Comparison of ENCODE assay signal across 8 cellular contexts in the genomic region with DNA sequence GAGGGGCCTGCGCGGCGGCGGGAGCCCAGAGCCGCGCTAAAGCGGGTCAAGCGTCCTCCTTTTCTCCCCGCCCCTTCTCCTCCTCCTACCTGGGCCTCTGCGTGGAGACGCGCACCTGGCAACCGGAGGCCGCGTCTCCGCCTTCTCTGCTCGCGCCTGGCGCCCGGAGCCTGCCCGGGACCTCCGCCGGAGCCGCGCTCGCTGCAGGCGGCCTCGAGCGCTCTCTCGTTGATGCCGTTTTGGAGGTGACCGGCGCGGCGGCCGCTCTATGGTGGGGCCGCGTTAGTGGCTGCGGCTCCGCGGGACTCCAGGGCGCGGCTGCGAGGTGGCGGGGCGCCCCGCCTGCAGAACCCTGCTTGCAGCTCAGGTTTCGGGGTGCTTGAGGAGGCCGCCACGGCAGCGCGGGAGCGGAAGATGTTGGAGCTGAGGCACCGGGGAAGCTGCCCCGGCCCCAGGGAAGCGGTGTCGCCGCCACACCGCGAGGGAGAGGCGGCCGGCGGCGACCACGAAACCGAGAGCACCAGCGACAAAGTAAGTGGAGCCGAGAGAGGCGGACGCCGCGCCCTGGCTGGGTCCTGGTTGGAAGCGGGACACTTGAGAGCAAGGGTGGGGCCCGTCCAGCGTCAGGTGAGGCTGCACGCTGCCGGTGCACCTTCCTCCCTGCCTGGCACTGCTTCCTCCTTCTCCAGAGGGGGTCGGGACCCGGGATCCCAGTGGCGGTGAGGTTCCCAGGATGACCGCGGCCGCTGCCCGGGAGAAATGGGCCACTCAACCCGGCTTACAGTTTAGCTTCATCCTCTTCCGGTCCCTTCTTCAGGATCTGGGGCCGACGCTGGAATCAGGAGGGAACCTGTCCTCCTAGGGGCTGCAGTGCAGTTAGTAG. TPM values are rescaled to one million over a fixed set of nuclear protein-coding genes. Genes with fewer than 3 reads are reported as not detected.
DNase-seq lines count a peak whose midpoint lies in the region; ATAC-seq, FAIRE-seq and TF ChIP-seq lines count a peak whose summit lies in the region.

A gene (plus strand): TSS at position 140 of the 883 bp plus-strand sequence. CDS start 275 bp downstream, at position 415.

- no peak for DNase-seq in AG04449 (ENCODE audit: low read depth, low spot score)
- peak; percentile 3 for DNase-seq in GM18507 (ENCODE audit: extremely low spot score, insufficient read length, low read depth)
- peak; percentile 28 for DNase-seq in NCI-H526 treated with DMSO at 0.1 percent for 48 hours (lab: John Stamatoyannopoulos, UW)
- peak in 1 of 2 donors; percentile 66 for DNase-seq in ascending aorta (ENCODE audit: low spot score in 2 of 2)
- DNase-seq in gastrocnemius medialis = no peak
- no peak for DNase-seq in NOMO-1 treated with dmso at 0.1 percent for 144 hours (lab: John Stamatoyannopoulos, UW; ENCODE audit: unreplicated experiment)

- H3K9ac ChIP-seq in iPS-18a (ENCODE audit: low read length) = peak within 1 kb of the TSS; percentile 70

- FAIRE-seq in GM18507 (lab: Jason Lieb, UNC) = no peak

- peaks cover 0 to 9% of the 10 kb centered on the region in 2 donors for H3K4me1 ChIP-seq in ascending aorta
- H3K4me1 ChIP-seq in iPS-18a (ENCODE audit: control insufficient read depth, low read depth, low read length) = peaks cover 36% of the 10 kb centered on the region
- peaks cover 5% of the 10 kb centered on the region in 2 donors for H3K4me1 ChIP-seq in gastrocnemius medialis

- intact Hi-C loops in ascending aorta (cut with DNase I) = no loop called here
- intact Hi-C loops in gastrocnemius medialis (cut with DNase I; ENCODE audit: low total_unique reads) = no loop called here

- POLR2A ChIA-PET in AG04449 (lab: Yijun Ruan, JAX) = no interaction called here

- no peaks in the 10 kb centered on the region for H3K27me3 ChIP-seq in ascending aorta
- peaks cover 37% of the 10 kb centered on the region for H3K27me3 ChIP-seq in iPS-18a (ENCODE audit: control insufficient read depth, insufficient read depth, low read length)
- peaks cover 23 to 31% (median 28%) of the 10 kb centered on the region in 3 donors for H3K27me3 ChIP-seq in gastrocnemius medialis

- in situ Hi-C loops in gastrocnemius medialis (cut with MboI; ENCODE audit: low sequenced_read_pairs in 4 of 4) = no loop called here

- H3K27ac ChIP-seq in ascending aorta (no peak within 1 kb of the TSS), iPS-18a (ENCODE audit: low read length) (no peak within 1 kb of the TSS), gastrocnemius medialis (no peak within 1 kb of the TSS)

- ATAC-seq in HG02943 (IDR thresholded peaks at IDR 0.05; ENCODE audit: low read depth, unreplicated experiment) = peak; percentile 45
- peak; percentile 40 to 51 for ATAC-seq in gastrocnemius medialis

- no peak for TF ChIP-seq POLR2A in gastrocnemius medialis (IDR thresholded peaks at IDR 0.05)

- H3K36me3 ChIP-seq in ascending aorta (no peaks in the 10 kb centered on the region), iPS-18a (ENCODE audit: control insufficient read depth, low read depth, low read length) (no peaks in the 10 kb centered on the region), gastrocnemius medialis (no peaks in the 10 kb centered on the region)

- H3K4me3 ChIP-seq in AG04449 (ENCODE audit: low read depth, low read length) = peak within 1 kb of the TSS; percentile 60
- peak within 1 kb of the TSS; percentile 72 to 79 for H3K4me3 ChIP-seq in ascending aorta
- H3K4me3 ChIP-seq in iPS-18a (ENCODE audit: low read length) = peak within 1 kb of the TSS; percentile 90
- peak within 1 kb of the TSS; percentile 64 to 89 (median 70) for H3K4me3 ChIP-seq in gastrocnemius medialis

- CTCF ChIA-PET in AG04449 (lab: Yijun Ruan, JAX) = no interaction called here

- TF ChIP-seq CTCF in AG04449 (IDR thresholded peaks at IDR 0.05; ENCODE audit: insufficient read depth, low read length, missing control alignments) (no peak), ascending aorta (IDR thresholded peaks at IDR 0.05) (no peak), gastrocnemius medialis (IDR thresholded peaks at IDR 0.05 in 4 of 5, conservative IDR thresholded peaks at IDR 0.05 in 1 of 5) (no peak)

- H3K9me3 ChIP-seq in ascending aorta (no peaks in the 10 kb centered on the region), iPS-18a (ENCODE audit: control insufficient read depth, low read depth, low read length) (no peaks in the 10 kb centered on the region), gastrocnemius medialis (no peaks in the 10 kb centered on the region)

RNA-seq across cellular contexts. Expression of the gene that starts here (rescaled TPM):
- total RNA-seq in ascending aorta (0.11 TPM), gastrocnemius medialis (1 to 10 TPM in 1 of 4 donors, under 1 TPM in 1, not detected in 2; 0.07 to 1.1 TPM)

Comparison
In these comparisons a context has a peak if more than half of its experiments do, and no peak if none do; other contexts are left out.
1. DNase-seq: peak in GM18507 (single experiment) and NCI-H526 treated with DMSO at 0.1 percent for 48 hours (single experiment); none in AG04449 (single experiment), gastrocnemius medialis (0 of 2) and NOMO-1 treated with dmso at 0.1 percent for 144 hours (single experiment).
2. Peak in every context shown above with its lines, with median percentiles within 50 percentile points of each other: H3K4me3 ChIP-seq.